Comparison of ENCODE assay signal across 10 cellular contexts in genomic region chr16:47459603-47460002, GRCh38. TPM values are rescaled to one million over a fixed set of nuclear protein-coding genes. Genes with fewer than 3 reads are reported as not detected.
DNase-seq lines count a peak whose midpoint lies in the region; ATAC-seq, FAIRE-seq and TF ChIP-seq lines count a peak whose summit lies in the region.
"Had no signal": no experiment of that assay in that cellular context is flagged by ENCODE, and none has a peak within 500 bp of the region (broad histone marks: within the 10 kb centered on the region; RNA-seq: fewer than 3 reads in every experiment).

No MANE protein-coding gene starts in this region.

- ATAC-seq in K562, result no peak
- ATAC-seq: left cardiac atrium had no signal

- TF ChIP-seq CTCF in AG04449 (IDR thresholded peaks at IDR 0.05; ENCODE audit: insufficient read depth, low read length, missing control alignments) (no peak), K562 (IDR thresholded peaks at IDR 0.05 in 2 of 3, conservative IDR thresholded peaks at IDR 0.05 in 1 of 3; ENCODE audit: insufficient read depth in 2 of 3, low read depth in 1 of 3, low read length in 3 of 3) (no peak)

- H3K9me1 ChIP-seq in K562 (ENCODE audit: control insufficient read depth, insufficient read depth, low read length), result no peaks in the 10 kb centered on the region

- CTCF ChIA-PET in AG04449 (lab: Yijun Ruan, JAX), result interaction anchor here (0.8 to 1.5 kb wide), 2 partner anchors 316 to 422 kb away, joined by 4 read pairs; partner anchors contain the start of gene NETO2
- CTCF ChIA-PET in K562 (lab: Yijun Ruan, JAX; ENCODE audit: low intra/inter-chr PET ratio), result no interaction called here

- H3K79me2 ChIP-seq in K562 (ENCODE audit: control insufficient read depth, insufficient read depth, low read length), result peaks cover 80% of the 10 kb centered on the region

- 15% methylated on average over 1 of the region's 1 CpG for WGBS in K562 (ENCODE audit: insufficient coverage, low coverage, missing lambda C conversion rate)

- intact Hi-C loops in K562 (cut with micrococcal nuclease), result loop anchor here (5.0 to 10.0 kb wide), 3 partner anchors 115 to 317 kb away; partner anchors contain the start of gene NETO2

- TF ChIP-seq RAD21 in K562 (CRISPR knock-in tag; conservative IDR thresholded peaks at IDR 0.05 in 1 of 2, IDR thresholded peaks at IDR 0.05 in 1 of 2), result no peak

- no peak overlapping the region for H2AFZ ChIP-seq in K562 (ENCODE audit: low read depth, low read length)

- H3K27me3 ChIP-seq in HUES48 (ENCODE audit: control insufficient read depth, insufficient read depth, low read length) (no peaks in the 10 kb centered on the region), K562 (ENCODE audit: control insufficient read depth in 2 of 2, insufficient read depth in 2 of 2, low read length in 2 of 2) (no peaks in the 10 kb centered on the region), muscle layer of colon (ENCODE audit: control insufficient read depth in 1 of 2, insufficient read depth in 2 of 2, low read length in 2 of 2) (no peaks in the 10 kb centered on the region)

- no peak for TF ChIP-seq POLR2A in K562 (conservative IDR thresholded peaks at IDR 0.05)

- H3K36me3 ChIP-seq in HUES48 (ENCODE audit: control insufficient read depth, insufficient read depth, low read length) (peaks cover 18% of the 10 kb centered on the region), K562 (ENCODE audit: control insufficient read depth, insufficient read depth, low read length) (peaks cover 35% of the 10 kb centered on the region), muscle layer of colon (ENCODE audit: insufficient read depth, low read length) (peaks cover 8% of the 10 kb centered on the region)

- no peak for DNase-seq in AG04449 (ENCODE audit: low read depth, low spot score)
- DNase-seq in K562 (ENCODE audit: extremely low read depth in 1 of 4, low spot score in 3 of 4), result peak in 1 of 4 experiments; percentile 23
- DNase-seq in glomerular visceral epithelial cell (ENCODE audit: extremely low spot score), result no peak
- DNase-seq in NCI-H446 (lab: John Stamatoyannopoulos, UW), result no peak
- no peak for DNase-seq in ACHN
- no peak for DNase-seq in LoVo (ENCODE audit: low spot score)
- DNase-seq: left cardiac atrium, NCI-H1930 had no signal

- in situ Hi-C loops in K562 (cut with MboI), result no loop called here
- in situ Hi-C loops in ACHN (cut with HindIII; ENCODE audit: low pct_ligation_motif_present, low pct_unique_long_range_greater_than_20kb, low sequenced_read_pairs), result no loop called here

- no peak for TF ChIP-seq EP300 in K562 (IDR thresholded peaks at IDR 0.05; ENCODE audit: low read length)

- no peak overlapping the region for H3K27ac ChIP-seq in HUES48 (ENCODE audit: low read depth, low read length)
- H3K27ac ChIP-seq in K562 (ENCODE audit: extremely low read depth, low read depth, low read length), result peak overlapping the region; percentile 99; the same call in 2 of the 3 replicates
- no peak overlapping the region for H3K27ac ChIP-seq in muscle layer of colon (ENCODE audit: low read depth, low read length)

- H3K4me2 ChIP-seq in K562 (ENCODE audit: insufficient read depth, low read length), result peak overlapping the region; percentile 95

- H3K9me3 ChIP-seq in HUES48 (ENCODE audit: control insufficient read depth, insufficient read depth, low read length), result no peaks in the 10 kb centered on the region
- H3K9me3 ChIP-seq in K562 (replicated peaks; ENCODE audit: control insufficient read depth, insufficient read depth, low read depth, low read length), result no peaks in the 10 kb centered on the region
- H3K9me3 ChIP-seq in muscle layer of colon (ENCODE audit: low read length), result no peaks in the 10 kb centered on the region

- BruUV-seq in K562 (replicated peaks; lab: Mats Ljungman, UMichigan), result no TSS peak

- H3K9ac ChIP-seq in HUES48 (ENCODE audit: low read depth, low read length) (no peak overlapping the region), K562 (ENCODE audit: insufficient read depth in 1 of 2, low read depth in 2 of 2, low read length in 2 of 2) (peak overlapping the region; percentile 80 to 98; a peak in 3 of 4 replicates), muscle layer of colon (ENCODE audit: low read length) (peak overlapping the region; percentile 97)

- H3K4me1 ChIP-seq in HUES48 (ENCODE audit: control insufficient read depth, insufficient read depth, low read length), result peaks cover 19% of the 10 kb centered on the region
- H3K4me1 ChIP-seq in K562 (replicated peaks in 1 of 2; ENCODE audit: control insufficient read depth in 2 of 2, insufficient read depth in 2 of 2, low read length in 2 of 2), result peaks cover 0 to 19% of the 10 kb centered on the region in 2 experiments; a peak in 3 of 5 replicates
- peaks cover 33% of the 10 kb centered on the region for H3K4me1 ChIP-seq in muscle layer of colon (ENCODE audit: insufficient read depth, low read length)

- POLR2A ChIA-PET in AG04449 (lab: Yijun Ruan, JAX), result interaction anchor here (1.7 to 2.1 kb wide), 2 partner anchors 16 to 272 kb away, joined by 8 to 10 read pairs; no protein-coding TSS in a partner anchor
- POLR2A ChIA-PET in K562 (lab: Yijun Ruan, JAX), result interaction anchor here (1.0 to 3.8 kb wide), 4 partner anchors 9 to 73 kb away, joined by 3 to 21 read pairs (median 6); no protein-coding TSS in a partner anchor

- no peaks in the 10 kb centered on the region for H4K20me1 ChIP-seq in K562 (replicated peaks; ENCODE audit: control insufficient read depth, insufficient read depth, low read length)

- no peak for FAIRE-seq in K562 (lab: Jason Lieb, UNC)

- H3K4me3 ChIP-seq in AG04449 (ENCODE audit: low read depth, low read length) (peak overlapping the region; percentile 91), HUES48 (ENCODE audit: low read depth, low read length) (peak overlapping the region; percentile 83), K562 (peak overlapping the region; percentile 56), muscle layer of colon (ENCODE audit: low read depth in 1 of 2, low read length in 2 of 2) (peak overlapping the region; percentile 95 to 98)

TF ChIP-seq in K562, 482 proteins besides CTCF, POLR2A, EP300 and RAD21:
- TF ChIP-seq SIN3A (IDR thresholded peaks at IDR 0.05; ENCODE audit: borderline replicate concordance in 2 of 2, control insufficient read depth in 1 of 2, low read depth in 2 of 2, low read length in 2 of 2) (peak in 1 of 2 experiments; percentile 37; a peak in 1 of 4 replicates), BDP1 (IDR thresholded peaks at IDR 0.05; ENCODE audit: insufficient read depth, insufficient read length) (no peak)
TF ChIP-seq in K562: peak in this region for 1.

RNA-seq across cellular contexts. Expression of gene ITFG1, which starts 1.3 kb away (rescaled TPM):
- total RNA-seq in K562 (2011; cell fraction: chromatin; rRNA removed; ENCODE audit: low replicate concordance), result 81.3 and 185 TPM in 2 replicates
- 70.9 and 95.7 TPM in 2 replicates for total RNA-seq in K562 (2011; cell fraction: nucleolus; rRNA removed)
- total RNA-seq in K562 (2011; cell fraction: nucleoplasm; rRNA removed), result 123 and 138 TPM in 2 replicates
- total RNA-seq in K562 (2014; rRNA removed) (24.3 and 27.1 TPM in 2 replicates), K562 (2014; rRNA removed; fragmentation: Illumina TruSeq; extraction: Trizol) (60.7 and 66.9 TPM in 2 replicates), K562 (2015; rRNA removed; fragmentation: Illumina TruSeq; extraction: Trizol) (53.2 and 55.4 TPM in 2 replicates), K562 (2021) (35.8 and 37.1 TPM in 2 replicates)
- polyA plus RNA-seq in K562 (2011; rRNA removed) (66.1 and 83.5 TPM in 2 replicates), K562 (2014; fragmentation: Illumina TruSeq; extraction: Trizol) (50.8 and 61.1 TPM in 2 replicates), K562 (2014; fragmentation: Nextera tagmentation; extraction: Ambion mirVana) (10 to 100 TPM; 17.1 to 21.9 TPM), K562 (2014; rRNA removed) (24.5 and 24.7 TPM in 2 replicates)
- 20.0 and 37.0 TPM in 2 replicates for polyA plus RNA-seq in K562 (2011; cell fraction: cytosol; rRNA removed)
- polyA plus RNA-seq in K562 (2011; cell fraction: nucleus; rRNA removed), result 18.4 and 29.4 TPM in 2 replicates
- polyA plus RNA-seq in K562 (2012), result 35.0 and 36.9 TPM in 2 replicates
- 73.3 and 75.5 TPM in 2 replicates for polyA minus RNA-seq in K562 (2011; rRNA and poly(A)+ RNA removed)
- 13.7 and 22.6 TPM in 2 replicates for polyA minus RNA-seq in K562 (2011; cell fraction: cytosol; rRNA and poly(A)+ RNA removed)
- 51.2 and 69.6 TPM in 2 replicates for polyA minus RNA-seq in K562 (2011; cell fraction: nucleus; rRNA and poly(A)+ RNA removed)

RNA-seq across cellular contexts. Expression of gene PHKB, which starts 1.5 kb away (rescaled TPM):
- total RNA-seq in K562 (2011; cell fraction: chromatin; rRNA removed; ENCODE audit: low replicate concordance), result 210 and 638 TPM in 2 replicates
- total RNA-seq in K562 (2011; cell fraction: nucleolus; rRNA removed), result 112 and 129 TPM in 2 replicates
- 274 and 479 TPM in 2 replicates for total RNA-seq in K562 (2011; cell fraction: nucleoplasm; rRNA removed)
- 59.7 and 63.3 TPM in 2 replicates for total RNA-seq in K562 (2014; rRNA removed)
- 89.3 and 95.8 TPM in 2 replicates for total RNA-seq in K562 (2014; rRNA removed; fragmentation: Illumina TruSeq; extraction: Trizol)
- total RNA-seq in K562 (2015; rRNA removed; fragmentation: Illumina TruSeq; extraction: Trizol), result 78.1 and 83.2 TPM in 2 replicates
- 68.2 and 69.1 TPM in 2 replicates for total RNA-seq in K562 (2021)
- 82.3 and 92.3 TPM in 2 replicates for polyA plus RNA-seq in K562 (2011; rRNA removed)
- polyA plus RNA-seq in K562 (2011; cell fraction: cytosol; rRNA removed), result 23.0 and 44.2 TPM in 2 replicates
- 88.0 and 98.1 TPM in 2 replicates for polyA plus RNA-seq in K562 (2011; cell fraction: nucleus; rRNA removed)
- 57.7 and 59.2 TPM in 2 replicates for polyA plus RNA-seq in K562 (2012)
- polyA plus RNA-seq in K562 (2014; fragmentation: Illumina TruSeq; extraction: Trizol), result 53.9 and 59.9 TPM in 2 replicates
- 10 to 100 TPM; 24.7 to 44.3 TPM for polyA plus RNA-seq in K562 (2014; fragmentation: Nextera tagmentation; extraction: Ambion mirVana)
- 66.0 and 67.0 TPM in 2 replicates for polyA plus RNA-seq in K562 (2014; rRNA removed)
- 299 and 332 TPM in 2 replicates for polyA minus RNA-seq in K562 (2011; rRNA and poly(A)+ RNA removed)
- polyA minus RNA-seq in K562 (2011; cell fraction: cytosol; rRNA and poly(A)+ RNA removed), result 58.5 and 67.1 TPM in 2 replicates
- polyA minus RNA-seq in K562 (2011; cell fraction: nucleus; rRNA and poly(A)+ RNA removed), result 158 and 236 TPM in 2 replicates
